In genomic region chr17:70597774-70598173, GRCh38 we compare ENCODE assay signal across 20 cellular contexts.
"Had no signal": no experiment of that assay in that cellular context is flagged by ENCODE, and none has a peak within 500 bp of the region (broad histone marks: within the 10 kb centered on the region; RNA-seq: fewer than 3 reads in every experiment).

No MANE protein-coding gene starts in this region.

- H3K36me3 ChIP-seq: pancreas, suprapubic skin, thyroid gland had no signal

- H3K4me1 ChIP-seq: pancreas, thyroid gland had no signal

- ATAC-seq: effector memory CD8-positive, alpha-beta T cell; left colon; left ventricle myocardium superior; pancreas; right cardiac atrium had no signal

- H3K27ac Mint-ChIP-seq: dendritic cell treated with granulocyte-macrophage colony-stimulating factor and Interleukin-4, amounts not matched to agents 40 ng/mL and 50 ng/mL, for 4 days; effector memory CD8-positive, alpha-beta T cell; naive B cell; nephron; progenitor cell of endocrine pancreas; type B pancreatic cell had no signal

- H3K36me3 Mint-ChIP-seq: naive B cell, type B pancreatic cell had no signal

- H3K27ac ChIP-seq: hepatocyte, pancreas, suprapubic skin, thyroid gland had no signal

- H3K27me3 Mint-ChIP-seq: dendritic cell treated with granulocyte-macrophage colony-stimulating factor and Interleukin-4, amounts not matched to agents 40 ng/mL and 50 ng/mL, for 4 days; effector memory CD8-positive, alpha-beta T cell; naive B cell; progenitor cell of endocrine pancreas; type B pancreatic cell had no signal

- H3K9me3 ChIP-seq: pancreas, suprapubic skin, thyroid gland had no signal

- H3K4me1 Mint-ChIP-seq: naive B cell, nephron had no signal

- H3K4me3 Mint-ChIP-seq: dendritic cell treated with granulocyte-macrophage colony-stimulating factor and Interleukin-4, amounts not matched to agents 40 ng/mL and 50 ng/mL, for 4 days; effector memory CD8-positive, alpha-beta T cell; naive B cell; nephron; type B pancreatic cell had no signal

- H3K4me3 ChIP-seq: hepatocyte, lung, pancreas, suprapubic skin, thyroid gland had no signal

- H3K27me3 ChIP-seq: hepatocyte, pancreas, suprapubic skin, thyroid gland had no signal

- DNase-seq: effector memory CD8-positive, alpha-beta T cell; head of caudate nucleus; left colon; left ventricle myocardium superior; mesendoderm; naive B cell; occipital lobe; pancreas; right cardiac atrium; small intestine; stimulated activated CD4-positive, alpha-beta T cell treated with anti-CD3 and anti-CD28 coated beads, Interleukin-12 subunit alpha, Interleukin-12 subunit beta, amount 100 ng/mL, for 4 hours; stimulated activated naive CD4-positive, alpha-beta T cell treated with Interleukin-2 at 50 U/mL for 16 hours; thyroid gland had no signal

- H3K9me3 Mint-ChIP-seq: dendritic cell treated with granulocyte-macrophage colony-stimulating factor and Interleukin-4, amounts not matched to agents 40 ng/mL and 50 ng/mL, for 4 days; effector memory CD8-positive, alpha-beta T cell; naive B cell; nephron; type B pancreatic cell had no signal
